In the genomic region with DNA sequence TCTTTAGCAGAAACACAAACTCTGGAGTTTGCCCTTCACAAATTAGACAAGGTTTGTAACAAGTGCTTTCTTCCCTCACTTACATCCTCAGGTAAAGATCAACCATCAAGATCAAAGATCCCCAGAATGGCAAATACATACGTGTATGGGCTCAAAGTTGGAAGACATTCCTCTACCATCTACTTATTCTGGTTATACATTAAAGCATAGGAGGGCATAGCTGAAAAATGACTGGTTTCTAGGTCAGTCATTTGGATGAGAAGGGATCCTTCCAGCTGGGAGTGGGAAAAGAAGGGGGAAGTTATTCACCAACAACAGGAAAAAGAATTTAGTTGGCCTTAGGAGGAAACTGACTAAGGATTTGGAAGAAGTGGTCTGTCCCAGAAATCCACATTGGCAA, we compare ENCODE assay signal across 11 cellular contexts. TPM values are rescaled to one million over a fixed set of nuclear protein-coding genes. Genes with fewer than 3 reads are reported as not detected.
DNase-seq lines count a peak whose midpoint lies in the region; ATAC-seq and TF ChIP-seq lines count a peak whose summit lies in the region.
"Had no signal": no experiment of that assay in that cellular context is flagged by ENCODE, and none has a peak within 500 bp of the region (broad histone marks: within the 10 kb centered on the region; RNA-seq: fewer than 3 reads in every experiment).

No MANE protein-coding gene starts in this region.

- H3K4me3 ChIP-seq in BJ (ENCODE audit: low read depth, low read length) (peak overlapping the region; percentile 73), body of pancreas (no peak overlapping the region), sigmoid colon (peak overlapping the region; percentile 15 to 69 (median 60))

- no peak for TF ChIP-seq CTCF in BJ (IDR thresholded peaks at IDR 0.05; ENCODE audit: insufficient read depth, low read depth, low read length)
- no peak for TF ChIP-seq CTCF in body of pancreas (IDR thresholded peaks at IDR 0.05)
- TF ChIP-seq CTCF in sigmoid colon (IDR thresholded peaks at IDR 0.05), result no peak

- WGBS in body of pancreas, 2 donors, result 18 to 37% methylated on average over 1 of the region's 1 CpG
- WGBS in sigmoid colon, 2 donors, result 11 to 59% methylated on average over 1 of the region's 1 CpG

- intact Hi-C loops in body of pancreas (cut with DNase I), result no loop called here
- intact Hi-C loops in sigmoid colon (cut with DNase I), result no loop called here
- intact Hi-C loops in posterior cingulate gyrus (cut with DNase I), result loop anchor here (5.0 kb wide), 1 partner anchor 124 kb away; no protein-coding TSS in a partner anchor

- H3K9me3 ChIP-seq in body of pancreas (no peaks in the 10 kb centered on the region), sigmoid colon (no peaks in the 10 kb centered on the region)
- H3K9me3 ChIP-seq: mucosa of descending colon had no signal

- H3K36me3 ChIP-seq in BJ (ENCODE audit: control insufficient read depth, insufficient read depth, low read length), result no peaks in the 10 kb centered on the region; the same call in 1 of the 2 replicates
- H3K36me3 ChIP-seq in body of pancreas (replicated peaks in 1 of 2; ENCODE audit: insufficient read depth in 1 of 2, low read depth in 2 of 2), result no peaks in the 10 kb centered on the region
- H3K36me3 ChIP-seq in sigmoid colon, result no peaks in the 10 kb centered on the region

- peak overlapping the region in 5 of 6 donors; percentile 12 to 76 (median 63) for H3K27ac Mint-ChIP-seq in immature natural killer cell
- no peak overlapping the region for H3K27ac Mint-ChIP-seq in stimulated activated naive B cell treated with anti-CD40 and anti-IgM and Interleukin-4, amounts not matched to agents 10 μg/mL and 1 μg/mL and 100 μg/mL, for 72 hours
- H3K27ac Mint-ChIP-seq: activated naive CD8-positive, alpha-beta T cell treated with anti-CD3 and anti-CD28 coated beads, Interleukin-2, amount 50 U/mL, for 24 hours had no signal

- peaks cover 0 to 7% (median 3%) of the 10 kb centered on the region in 3 donors for H3K27me3 Mint-ChIP-seq in immature natural killer cell (ENCODE audit: low read depth in 3 of 3)
- peaks cover 20 to 25% of the 10 kb centered on the region in 2 donors for H3K27me3 Mint-ChIP-seq in stimulated activated naive B cell treated with anti-CD40 and anti-IgM and Interleukin-4, amounts not matched to agents 10 μg/mL and 1 μg/mL and 100 μg/mL, for 72 hours

- POLR2A ChIA-PET in BJ (lab: Charles Lee), result interaction anchor here (2.9 kb wide), 1 partner anchor 24 kb away, joined by 20 read pairs; no protein-coding TSS in a partner anchor

- DNase-seq in BJ (ENCODE audit: low read depth), result no peak
- DNase-seq in body of pancreas, result no peak
- no peak for DNase-seq in immature natural killer cell
- no peak for DNase-seq in sigmoid colon
- no peak for DNase-seq in AG08396 (ENCODE audit: low spot score)
- DNase-seq in stimulated activated naive B cell treated with anti-CD40 and anti-IgM and Interleukin-4, amounts not matched to agents 10 μg/mL and 1 μg/mL and 100 μg/mL, for 72 hours, result no peak
- DNase-seq in posterior cingulate gyrus, result no peak
- DNase-seq: activated naive CD8-positive, alpha-beta T cell treated with anti-CD3 and anti-CD28 coated beads, Interleukin-2, amount 50 U/mL, for 24 hours; mucosa of descending colon; NCI-H526 had no signal

- H3K27ac ChIP-seq in body of pancreas (peak overlapping the region in 3 of 4 donors; percentile 70 to 82 (median 75)), sigmoid colon (peak overlapping the region; percentile 84 to 91 (median 87))

- ATAC-seq in body of pancreas, result no peak
- no peak for ATAC-seq in stimulated activated naive B cell treated with anti-CD40 and anti-IgM and Interleukin-4, amounts not matched to agents 10 μg/mL and 1 μg/mL and 100 μg/mL, for 72 hours (replicated peaks)
- ATAC-seq in GM19395 (IDR thresholded peaks at IDR 0.05; ENCODE audit: unreplicated experiment), result no peak
- ATAC-seq: activated naive CD8-positive, alpha-beta T cell treated with anti-CD3 and anti-CD28 coated beads, Interleukin-2, amount 50 U/mL, for 24 hours; mucosa of descending colon had no signal

- peaks cover 19% of the 10 kb centered on the region for H3K4me1 ChIP-seq in body of pancreas
- H3K4me1 ChIP-seq in sigmoid colon, result peaks cover 0 to 67% (median 43%) of the 10 kb centered on the region in 4 donors

- CTCF ChIA-PET in BJ (lab: Yijun Ruan, JAX), result interaction anchor here (1.2 to 3.2 kb wide), 8 partner anchors 10 to 125 kb away, joined by 3 to 47 read pairs (median 8); no protein-coding TSS in a partner anchor

- TF ChIP-seq EP300 in sigmoid colon (IDR thresholded peaks at IDR 0.05), result no peak

- H3K27me3 ChIP-seq in BJ (ENCODE audit: control insufficient read depth, insufficient read depth, low read length), result no peaks in the 10 kb centered on the region
- peaks cover 0 to 7% of the 10 kb centered on the region in 2 donors for H3K27me3 ChIP-seq in body of pancreas
- H3K27me3 ChIP-seq in sigmoid colon, result no peaks in the 10 kb centered on the region

- peaks cover 66 to 84% of the 10 kb centered on the region in 2 donors for H3K4me1 Mint-ChIP-seq in immature natural killer cell
- H3K4me1 Mint-ChIP-seq in stimulated activated naive B cell treated with anti-CD40 and anti-IgM and Interleukin-4, amounts not matched to agents 10 μg/mL and 1 μg/mL and 100 μg/mL, for 72 hours, result peaks cover 2 to 7% of the 10 kb centered on the region in 2 donors

- no peaks in the 10 kb centered on the region for H3K36me3 Mint-ChIP-seq in immature natural killer cell
- peaks cover 0 to 2% of the 10 kb centered on the region in 2 donors for H3K36me3 Mint-ChIP-seq in stimulated activated naive B cell treated with anti-CD40 and anti-IgM and Interleukin-4, amounts not matched to agents 10 μg/mL and 1 μg/mL and 100 μg/mL, for 72 hours

- H3K4me3 Mint-ChIP-seq in immature natural killer cell, result peak overlapping the region; percentile 93 to 97 (median 96)
- no peak overlapping the region for H3K4me3 Mint-ChIP-seq in stimulated activated naive B cell treated with anti-CD40 and anti-IgM and Interleukin-4, amounts not matched to agents 10 μg/mL and 1 μg/mL and 100 μg/mL, for 72 hours
- H3K4me3 Mint-ChIP-seq: activated naive CD8-positive, alpha-beta T cell treated with anti-CD3 and anti-CD28 coated beads, Interleukin-2, amount 50 U/mL, for 24 hours had no signal

- no peaks in the 10 kb centered on the region for H3K9me3 Mint-ChIP-seq in immature natural killer cell
- no peaks in the 10 kb centered on the region for H3K9me3 Mint-ChIP-seq in stimulated activated naive B cell treated with anti-CD40 and anti-IgM and Interleukin-4, amounts not matched to agents 10 μg/mL and 1 μg/mL and 100 μg/mL, for 72 hours
- H3K9me3 Mint-ChIP-seq: activated naive CD8-positive, alpha-beta T cell treated with anti-CD3 and anti-CD28 coated beads, Interleukin-2, amount 50 U/mL, for 24 hours had no signal

- no peak for TF ChIP-seq POLR2A in body of pancreas (IDR thresholded peaks at IDR 0.05)
- no peak for TF ChIP-seq POLR2A in sigmoid colon (IDR thresholded peaks at IDR 0.05)

RNA-seq across cellular contexts. Expression of a gene that starts 1.9 kb away (rescaled TPM):
- polyA plus RNA-seq in BJ (2011; rRNA removed), result 168 and 181 TPM in 2 replicates
- polyA minus RNA-seq in BJ (2011; rRNA and poly(A)+ RNA removed), result 151 and 166 TPM in 2 replicates
- total RNA-seq in body of pancreas, result 10 to 100 TPM; 33.9 to 39.4 TPM
- polyA plus RNA-seq in immature natural killer cell, result 10 to 100 TPM; 17.3 to 45.0 (median 20.0) TPM
- total RNA-seq in sigmoid colon, result 10 to 100 TPM; 55.0 to 74.1 (median 59.9) TPM
- polyA plus RNA-seq in sigmoid colon, result 10 to 100 TPM; 17.9 to 30.6 (median 20.8) TPM

RNA-seq across cellular contexts. Expression of a gene that starts 58.6 kb away (rescaled TPM):
- polyA plus RNA-seq in BJ (2011; rRNA removed) (not detected in 2 replicates), immature natural killer cell (not detected), sigmoid colon (under 1 TPM in 1 of 3 donors, not detected in 2; 0.06 TPM)
- not detected in 2 replicates for polyA minus RNA-seq in BJ (2011; rRNA and poly(A)+ RNA removed)
- total RNA-seq in body of pancreas (not detected), sigmoid colon (not detected)

Comparison
In these comparisons a context has a peak if more than half of its experiments do, and no peak if none do; other contexts are left out.
1. H3K4me3 ChIP-seq: peak in BJ (single experiment) and sigmoid colon (4 of 4); none in body of pancreas (0 of 2).
2. H3K4me3 Mint-ChIP-seq: peak in immature natural killer cell (5 of 5); none in stimulated activated naive B cell treated with anti-CD40 and anti-IgM and Interleukin-4, amounts not matched to agents 10 μg/mL and 1 μg/mL and 100 μg/mL, for 72 hours (0 of 2).